1 cellular context compared by ENCODE assay signal in genomic region chr5:150895431-150896428, GRCh38.
A peak's percentile ranks its signal among the peaks of the same experiment; 100 is the strongest.
TF ChIP-seq lines count a peak whose summit lies in the region.

No MANE protein-coding gene starts in this region.

TF ChIP-seq in HepG2, 621 proteins besides CTCF, POLR2A, EP300 and RAD21 (continued from another document):
- TF ChIP-seq ZNF75D (CRISPR knock-in tag; IDR thresholded peaks at IDR 0.05; ENCODE audit: borderline replicate concordance): 0 out of 2 replicates have a peak, but pooled peaks have one; percentile 47
